In genomic region chr2:119366649-119367471, GRCh38 we compare ENCODE assay signal across 8 cellular contexts. TPM values are rescaled to one million over a fixed set of nuclear protein-coding genes. Genes with fewer than 3 reads are reported as not detected.
DNase-seq lines count a peak whose midpoint lies in the region; ATAC-seq and TF ChIP-seq lines count a peak whose summit lies in the region.

C2orf76 (minus strand) TSS chr2:119366834; CDS start chr2:119339959, 26,875 bp downstream.
DBI (plus strand) TSS chr2:119366977; CDS start chr2:119367052, 75 bp downstream.

- intact Hi-C loops in uterus (cut with DNase I; ENCODE audit: low total_unique reads) = no loop called here

- H3K9me3 ChIP-seq in right atrium auricular region = no peaks in the 10 kb centered on the region
- no peaks in the 10 kb centered on the region for H3K9me3 ChIP-seq in uterus

- no peaks in the 10 kb centered on the region for H3K27me3 ChIP-seq in right atrium auricular region
- no peaks in the 10 kb centered on the region for H3K27me3 ChIP-seq in uterus

- DNase-seq in NCI-H1694 treated with DMSO at 0.1 percent for 48 hours (lab: John Stamatoyannopoulos, UW) (peak; percentile 90), T-helper 2 cell (peak; percentile 74 to 97 (median 87)), anterior cingulate cortex (lab: John Stamatoyannopoulos, UW) (peak; percentile 56 to 98 (median 95)), right atrium auricular region (ENCODE audit: low spot score) (peak; percentile 96), pulmonary artery endothelial cell (ENCODE audit: low read depth, low spot score) (peak; percentile 76), uterus (peak; percentile 91 to 96)

- H3K4me3 ChIP-seq in right atrium auricular region = peak within 1 kb of the TSS; percentile 65 to 87
- H3K4me3 ChIP-seq in uterus = peak within 1 kb of the TSS; percentile 65 to 90

- peak; percentile 95 for ATAC-seq in HG02885 (IDR thresholded peaks at IDR 0.05; ENCODE audit: poor library complexity, unreplicated experiment)

- H3K4me1 ChIP-seq in right atrium auricular region = peaks cover 0 to 36% of the 10 kb centered on the region in 2 donors
- peaks cover 0 to 7% of the 10 kb centered on the region in 2 donors for H3K4me1 ChIP-seq in uterus

- H3K36me3 ChIP-seq in right atrium auricular region (peaks cover 32% of the 10 kb centered on the region), uterus (no peaks in the 10 kb centered on the region)

- H3K27ac ChIP-seq in right atrium auricular region = peak within 1 kb of the TSS; percentile 87 to 97
- H3K27ac ChIP-seq in uterus = peak within 1 kb of the TSS; percentile 80 to 82

- TF ChIP-seq CTCF in right atrium auricular region (IDR thresholded peaks at IDR 0.05) (no peak), uterus (IDR thresholded peaks at IDR 0.05) (peak in 1 of 4 experiments; percentile 26)

- TF ChIP-seq POLR2A in GM15510 (IDR thresholded peaks at IDR 0.05; ENCODE audit: borderline replicate concordance, extremely low read depth, insufficient read length) (peak; percentile 98), uterus (IDR thresholded peaks at IDR 0.05) (peak; percentile 75 to 85)

RNA-seq across cellular contexts. Expression of gene C2orf76, which starts in this region (rescaled TPM):
- 10 to 100 TPM in 1 of 2 donors, 1 to 10 TPM in 1; 8.1 to 11.1 TPM for total RNA-seq in right atrium auricular region
- 10.4 and 11.5 TPM in 2 replicates for total RNA-seq in pulmonary artery endothelial cell
- total RNA-seq in uterus = 10 to 100 TPM; 13.5 to 63.0 (median 21.5) TPM

RNA-seq across cellular contexts. Expression of gene DBI, which starts in this region (rescaled TPM):
- total RNA-seq in right atrium auricular region = 100 to 1,000 TPM; 174 to 312 TPM
- 99.0 and 107 TPM in 2 replicates for total RNA-seq in pulmonary artery endothelial cell
- 10 to 100 TPM in 3 of 4 donors, 1 to 10 TPM in 1; 2.6 to 46.8 (median 33.7) TPM for total RNA-seq in uterus

Comparison
In these comparisons a context has a peak if more than half of its experiments do, and no peak if none do; other contexts are left out.
1. Peak in every context shown above with its lines: DNase-seq, ATAC-seq, H3K4me3 ChIP-seq and H3K27ac ChIP-seq.